Comparison of ENCODE assay signal across 14 cellular contexts in the genomic region with DNA sequence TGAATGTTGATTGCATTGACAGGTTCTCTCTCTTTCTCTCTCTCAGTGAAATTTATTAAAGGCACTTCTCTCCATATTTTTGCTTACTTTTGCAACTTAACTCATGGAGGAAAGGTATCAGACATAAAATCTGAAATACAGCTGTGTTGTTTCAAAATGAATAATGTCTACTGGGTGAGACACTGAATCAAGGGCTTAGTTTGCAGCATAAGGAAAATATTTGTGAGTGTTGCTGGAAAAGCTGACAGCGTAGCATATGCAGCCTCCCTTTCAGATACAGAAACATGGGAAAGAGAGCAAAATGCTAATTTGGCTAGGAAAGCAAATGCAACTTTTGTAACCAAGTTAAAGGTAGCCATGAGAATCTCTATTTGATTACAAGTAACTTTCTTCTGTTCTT.
"Had no signal": no experiment of that assay in that cellular context is flagged by ENCODE, and none has a peak within 500 bp of the region (broad histone marks: within the 10 kb centered on the region; RNA-seq: fewer than 3 reads in every experiment).

No MANE protein-coding gene starts in this region.

- H3K4me1 ChIP-seq: breast epithelium, pancreas had no signal

- H3K27ac ChIP-seq: pancreas, thyroid gland had no signal

- H3K27me3 ChIP-seq: breast epithelium, pancreas, stomach, thyroid gland had no signal

- H3K4me1 Mint-ChIP-seq: activated CD8-positive, alpha-beta memory T cell treated with anti-CD3 and anti-CD28 coated beads, Interleukin-2, amount 10 ng/mL, durations not matched to agents 7 days and 5 days had no signal

- H3K27me3 Mint-ChIP-seq: activated CD8-positive, alpha-beta memory T cell treated with anti-CD3 and anti-CD28 coated beads, Interleukin-2, amount 10 ng/mL, durations not matched to agents 7 days and 5 days; activated T-cell treated with anti-CD3 and anti-CD28 coated beads, Interleukin-2, amount 50 U/mL, for 24 hours had no signal

- DNase-seq: activated CD4-positive, alpha-beta T cell treated with anti-CD3 and anti-CD28 coated beads, Interleukin-2, amount 50 U/mL, for 48 hours; activated CD4-positive, CD25-positive, alpha-beta regulatory T cell treated with anti-CD3 and anti-CD28 coated beads, Interleukin-2, amount 50 U/mL, for 72 hours; activated CD8-positive, alpha-beta memory T cell treated with anti-CD3 and anti-CD28 coated beads, Interleukin-2, amount 10 ng/mL, durations not matched to agents 7 days and 5 days; activated effector memory CD4-positive, alpha-beta T cell treated with anti-CD3 and anti-CD28 coated beads, Interleukin-2, amount 50 U/mL, for 16 hours; activated T-cell treated with anti-CD3 and anti-CD28 coated beads, Interleukin-2, amount 50 U/mL, for 24 hours; anterior cingulate cortex; left colon; pancreas; Right ventricle myocardium superior; stomach; T-helper 2 cell; thyroid gland had no signal

- H3K4me3 ChIP-seq: breast epithelium, pancreas, stomach, thyroid gland had no signal

- H3K36me3 ChIP-seq: breast epithelium, pancreas, stomach, thyroid gland had no signal

- H3K9me3 ChIP-seq: pancreas, thyroid gland had no signal

- H3K4me3 Mint-ChIP-seq: activated CD8-positive, alpha-beta memory T cell treated with anti-CD3 and anti-CD28 coated beads, Interleukin-2, amount 10 ng/mL, durations not matched to agents 7 days and 5 days; activated naive CD8-positive, alpha-beta T cell; activated T-cell treated with anti-CD3 and anti-CD28 coated beads, Interleukin-2, amount 50 U/mL, for 24 hours had no signal

- H3K27ac Mint-ChIP-seq: activated CD8-positive, alpha-beta memory T cell treated with anti-CD3 and anti-CD28 coated beads, Interleukin-2, amount 10 ng/mL, durations not matched to agents 7 days and 5 days; activated naive CD8-positive, alpha-beta T cell; activated T-cell treated with anti-CD3 and anti-CD28 coated beads, Interleukin-2, amount 50 U/mL, for 24 hours had no signal

- H3K36me3 Mint-ChIP-seq: activated CD8-positive, alpha-beta memory T cell treated with anti-CD3 and anti-CD28 coated beads, Interleukin-2, amount 10 ng/mL, durations not matched to agents 7 days and 5 days; activated naive CD8-positive, alpha-beta T cell had no signal

- ATAC-seq: activated CD8-positive, alpha-beta memory T cell treated with anti-CD3 and anti-CD28 coated beads, Interleukin-2, amount 10 ng/mL, durations not matched to agents 7 days and 5 days; left colon; pancreas had no signal
